Comparison of ENCODE assay signal across 24 cellular contexts in genomic region chr4:73985528-73985852, GRCh38. TPM values are rescaled to one million over a fixed set of nuclear protein-coding genes. Genes with fewer than 3 reads are reported as not detected.
DNase-seq lines count a peak whose midpoint lies in the region; ATAC-seq, FAIRE-seq and TF ChIP-seq lines count a peak whose summit lies in the region.
"Had no signal": no experiment of that assay in that cellular context is flagged by ENCODE, and none has a peak within 500 bp of the region (broad histone marks: within the 10 kb centered on the region; RNA-seq: fewer than 3 reads in every experiment).

No MANE protein-coding gene starts in this region.

- peaks cover 5% of the 10 kb centered on the region; the same call in 1 of the 2 replicates for H3K4me1 ChIP-seq in H9 (ENCODE audit: insufficient read depth, low read length)
- H3K4me1 ChIP-seq in endothelial cell of umbilical vein (ENCODE audit: control insufficient read depth, extremely low read depth, insufficient read depth, low read length): no peaks in the 10 kb centered on the region

- no peak overlapping the region for H3K4ac ChIP-seq in H9 (ENCODE audit: low read depth, low read length)

- H3K4me2 ChIP-seq in H9 (ENCODE audit: insufficient read depth, insufficient read length, low read length) (no peak overlapping the region), endothelial cell of umbilical vein (ENCODE audit: insufficient read depth, low read length) (no peak overlapping the region)

- ATAC-seq in HG02938 (IDR thresholded peaks at IDR 0.05; ENCODE audit: unreplicated experiment) (no peak), HG03521 (IDR thresholded peaks at IDR 0.05; ENCODE audit: unreplicated experiment) (no peak)

- H3K36me3 ChIP-seq in endothelial cell of umbilical vein (ENCODE audit: control insufficient read depth in 2 of 2, extremely low read depth in 1 of 2, insufficient read depth in 2 of 2, low read length in 2 of 2): no peaks in the 10 kb centered on the region
- H3K36me3 ChIP-seq: HAP-1 had no signal

- dilution Hi-C loops in endothelial cell of umbilical vein (cut with MboI; ENCODE audit: extremely low pct_ligation_motif_present, low sequenced_read_pairs): no loop called here

- no peak for FAIRE-seq in endothelial cell of umbilical vein (lab: Jason Lieb, UNC)

- H4K20me1 ChIP-seq in H9 (ENCODE audit: control insufficient read depth, insufficient read depth, insufficient read length): no peaks in the 10 kb centered on the region
- H4K20me1 ChIP-seq in endothelial cell of umbilical vein (replicated peaks; ENCODE audit: control insufficient read depth, extremely low read depth, insufficient read depth, low read length): no peaks in the 10 kb centered on the region

- TF ChIP-seq POLR2A in endothelial cell of umbilical vein (IDR thresholded peaks at IDR 0.05; ENCODE audit: low read depth, low read length): no peak

- no peaks in the 10 kb centered on the region for H3K9me1 ChIP-seq in endothelial cell of umbilical vein (replicated peaks; ENCODE audit: control insufficient read depth, extremely low read depth, insufficient read depth, low read length)

- intact Hi-C loops in endothelial cell of umbilical vein (cut with micrococcal nuclease): no loop called here

- H2BK120ac ChIP-seq in H9 (ENCODE audit: low read depth, low read length, poor library complexity, severe bottlenecking): no peak overlapping the region

- H3K14ac ChIP-seq in H9 (ENCODE audit: insufficient read depth, low read length): no peak overlapping the region

- no peak overlapping the region for H2BK20ac ChIP-seq in H9 (ENCODE audit: low read depth, low read length, poor library complexity, severe bottlenecking)

- no peak overlapping the region for H4K8ac ChIP-seq in H9 (replicated peaks; ENCODE audit: insufficient read length, low read depth, low read length)

- H3K27ac ChIP-seq in H9 (ENCODE audit: insufficient read length, low read depth, low read length) (peak overlapping the region; percentile 91), endothelial cell of umbilical vein (ENCODE audit: insufficient read depth, low read depth, low read length) (no peak overlapping the region)
- H3K27ac ChIP-seq: C4-2B, RWPE1 had no signal

- H4K91ac ChIP-seq in H9 (ENCODE audit: insufficient read length, low read depth, low read length): no peak overlapping the region

- H3K23ac ChIP-seq in H9 (ENCODE audit: insufficient read length, low read depth, low read length): no peak overlapping the region

- H3K4me3 Mint-ChIP-seq in H9: no peak overlapping the region
- H3K4me3 Mint-ChIP-seq: CD8-positive, alpha-beta memory T cell had no signal

- no peak overlapping the region for H3K56ac ChIP-seq in H9 (ENCODE audit: insufficient read length, low read depth, low read length)

- CTCF ChIA-PET in endothelial cell of umbilical vein (lab: Charles Lee): no interaction called here

- H3K27ac Mint-ChIP-seq in H9: peak overlapping the region in 2 of 3 experiments; percentile 92 to 98; a peak in 4 of 7 replicates
- H3K27ac Mint-ChIP-seq: CD8-positive, alpha-beta memory T cell had no signal

- peaks cover 0 to 21% (median 14%) of the 10 kb centered on the region in 3 experiments; a peak in 5 of 7 replicates for H3K36me3 Mint-ChIP-seq in H9 (ENCODE audit: insufficient read depth in 1 of 3, low read depth in 3 of 3)
- H3K36me3 Mint-ChIP-seq: CD8-positive, alpha-beta memory T cell had no signal

- no peaks in the 10 kb centered on the region for H3K79me2 ChIP-seq in H9 (ENCODE audit: insufficient read depth, low read length)
- no peaks in the 10 kb centered on the region for H3K79me2 ChIP-seq in endothelial cell of umbilical vein (ENCODE audit: control insufficient read depth, insufficient read depth, low read length)

- H3K79me1 ChIP-seq in H9 (ENCODE audit: insufficient read depth, low read depth, low read length, poor library complexity, severe bottlenecking): no peaks in the 10 kb centered on the region

- H2BK5ac ChIP-seq in H9 (ENCODE audit: insufficient read length, low read length): peak overlapping the region; percentile 32

- no CpG with 5 or more reads among the region's 1 CpG for whole genome bisulfite sequencing in H9 (ENCODE audit: extremely low coverage, insufficient read length, low lambda C conversion rate)

- peaks cover 52 to 71% of the 10 kb centered on the region in 2 experiments for H3K4me1 Mint-ChIP-seq in H9
- H3K4me1 Mint-ChIP-seq: CD8-positive, alpha-beta memory T cell had no signal

- no peaks in the 10 kb centered on the region for H3K27me3 Mint-ChIP-seq in H9 (ENCODE audit: low read depth)

- TF ChIP-seq CTCF in H9 (conservative IDR thresholded peaks at IDR 0.05): no peak
- no peak for TF ChIP-seq CTCF in endothelial cell of umbilical vein (IDR thresholded peaks at IDR 0.05; ENCODE audit: extremely low read depth in 1 of 2, insufficient read depth in 1 of 2, low read depth in 1 of 2, low read length in 2 of 2)

- H3K27me3 ChIP-seq in H9 (ENCODE audit: insufficient read depth, low read length): no peaks in the 10 kb centered on the region
- no peaks in the 10 kb centered on the region for H3K27me3 ChIP-seq in endothelial cell of umbilical vein (ENCODE audit: control insufficient read depth in 2 of 2, insufficient read depth in 2 of 2, low read length in 2 of 2)

- no peak overlapping the region for H3K18ac ChIP-seq in H9 (ENCODE audit: insufficient read length, low read depth, low read length)

- H2AK5ac ChIP-seq in H9 (ENCODE audit: insufficient read length, low read length): no peak overlapping the region

- H3K4me3 ChIP-seq in endothelial cell of umbilical vein (replicated peaks in 1 of 3; ENCODE audit: insufficient read depth in 1 of 3, low read depth in 1 of 3, low read length in 3 of 3): no peak overlapping the region
- H3K4me3 ChIP-seq: HAP-1 had no signal

- no peaks in the 10 kb centered on the region for H3K9me3 ChIP-seq in H9 (ENCODE audit: control insufficient read depth, low read depth, low read length)
- H3K9me3 ChIP-seq in endothelial cell of umbilical vein (replicated peaks; ENCODE audit: control insufficient read depth, insufficient read depth, low read length): no peaks in the 10 kb centered on the region
- H3K9me3 ChIP-seq: HAP-1 had no signal

- peaks cover 0 to 7% of the 10 kb centered on the region in 2 experiments; a peak in 3 of 5 replicates for H3K9me3 Mint-ChIP-seq in H9
- H3K9me3 Mint-ChIP-seq: CD8-positive, alpha-beta memory T cell had no signal

- POLR2A ChIA-PET in endothelial cell of umbilical vein (lab: Charles Lee): no interaction called here

- H2AFZ ChIP-seq in H9 (ENCODE audit: low read length) (no peak overlapping the region), endothelial cell of umbilical vein (ENCODE audit: low read depth, low read length) (peak overlapping the region; percentile 18)

- H2BK12ac ChIP-seq in H9 (ENCODE audit: insufficient read length, low read depth, low read length): no peak overlapping the region

- no peak overlapping the region for H4K5ac ChIP-seq in H9 (ENCODE audit: insufficient read length, low read depth, low read length)

- DNase-seq in NCI-H748 (lab: John Stamatoyannopoulos, UW; ENCODE audit: unreplicated experiment) (peak; percentile 26), NCI-H748 treated with DMSO at 0.1 percent for 48 hours (lab: John Stamatoyannopoulos, UW) (no peak), H9 (no peak), NCI-H2107 treated with DMSO at 0.1 percent for 48 hours (lab: John Stamatoyannopoulos, UW; ENCODE audit: unreplicated experiment) (peak; percentile 23), endothelial cell of umbilical vein (ENCODE audit: low read depth, low spot score) (no peak), SKM-1 treated with dmso at 0.1 percent for 144 hours (lab: John Stamatoyannopoulos, UW; ENCODE audit: unreplicated experiment) (no peak)
- DNase-seq: Calu3; CD8-positive, alpha-beta memory T cell; EL; Kasumi-1; NCI-H1436 treated with DMSO at 0.1 percent for 48 hours; NCI-H1930; NCI-H446; NCI-H526; NK-92 treated with Interleukin-12 subunit alpha and Interleukin-12 subunit beta, amount 100 ng/mL, for 24 hours had no signal

- no peaks in the 10 kb centered on the region for H3K23me2 ChIP-seq in H9 (ENCODE audit: insufficient read length, low read depth, low read length, poor library complexity, severe bottlenecking)

- no TSS peak for BruUV-seq in endothelial cell of umbilical vein (replicated peaks; lab: Mats Ljungman, UMichigan)

- no peak overlapping the region for H2BK15ac ChIP-seq in H9 (ENCODE audit: low read depth, low read length)

- no peak overlapping the region for H3T11ph ChIP-seq in H9 (ENCODE audit: low read length)

- H3K9ac ChIP-seq in H9 (ENCODE audit: extremely low read depth, insufficient read length, low read length) (no peak overlapping the region), endothelial cell of umbilical vein (replicated peaks; ENCODE audit: extremely low read depth, insufficient read depth, low read length) (no peak overlapping the region)

RNA-seq across cellular contexts. Expression of gene PPBP, which starts 2.5 kb away (rescaled TPM):
- 0.33 TPM in 1 of 2 replicates, not detected in the other for total RNA-seq in H9 (2021)
- total RNA-seq in endothelial cell of umbilical vein: not detected in 2 replicates
- polyA plus RNA-seq in endothelial cell of umbilical vein: not detected in 2 replicates
- polyA plus RNA-seq in endothelial cell of umbilical vein (2011; cell fraction: cytosol; rRNA removed): not detected in 2 replicates
- not detected in 2 replicates for polyA plus RNA-seq in endothelial cell of umbilical vein (2011; cell fraction: nucleus; rRNA removed)
- not detected in 2 replicates for polyA plus RNA-seq in endothelial cell of umbilical vein (2012)
- not detected in 2 replicates for polyA minus RNA-seq in endothelial cell of umbilical vein
- not detected for polyA minus RNA-seq in endothelial cell of umbilical vein (2011; cell fraction: cytosol; rRNA and poly(A)+ RNA removed)
- not detected in 2 replicates for polyA minus RNA-seq in endothelial cell of umbilical vein (2011; cell fraction: nucleus; rRNA and poly(A)+ RNA removed)
- total RNA-seq: A172; Calu3; CD8-positive, alpha-beta memory T cell; HT1080; MCF 10A; T-helper 1 cell treated with Interleukin-12 subunit alpha and Interleukin-12 subunit beta and Interleukin-4 antibody, amounts not matched to agents 30 ng/mL and 1 ng/mL, for 36 hours had no signal
- polyA plus RNA-seq: CD8-positive, alpha-beta memory T cell had no signal

RNA-seq across cellular contexts. Expression of gene PF4, which starts 3.7 kb away (rescaled TPM):
- total RNA-seq in H9 (2021) (2.3 and 3.6 TPM in 2 replicates), endothelial cell of umbilical vein (not detected in 2 replicates)
- not detected in 2 replicates for polyA plus RNA-seq in endothelial cell of umbilical vein
- polyA plus RNA-seq in endothelial cell of umbilical vein (2011; cell fraction: cytosol; rRNA removed): not detected in 2 replicates
- polyA plus RNA-seq in endothelial cell of umbilical vein (2011; cell fraction: nucleus; rRNA removed): not detected in 2 replicates
- polyA plus RNA-seq in endothelial cell of umbilical vein (2012): not detected in 2 replicates
- not detected in 2 replicates for polyA minus RNA-seq in endothelial cell of umbilical vein
- polyA minus RNA-seq in endothelial cell of umbilical vein (2011; cell fraction: cytosol; rRNA and poly(A)+ RNA removed): not detected
- not detected in 2 replicates for polyA minus RNA-seq in endothelial cell of umbilical vein (2011; cell fraction: nucleus; rRNA and poly(A)+ RNA removed)
- total RNA-seq: A172; CD8-positive, alpha-beta memory T cell; HT1080; MCF 10A; T-helper 1 cell treated with Interleukin-12 subunit alpha and Interleukin-12 subunit beta and Interleukin-4 antibody, amounts not matched to agents 30 ng/mL and 1 ng/mL, for 36 hours had no signal
- polyA plus RNA-seq: CD8-positive, alpha-beta memory T cell had no signal

RNA-seq across cellular contexts. Expression of gene CXCL5, which starts 13.0 kb away (rescaled TPM):
- total RNA-seq in H9 (2021) (9.2 and 10.8 TPM in 2 replicates), endothelial cell of umbilical vein (0.21 and 0.33 TPM in 2 replicates)
- 0.25 and 0.40 TPM in 2 replicates for polyA plus RNA-seq in endothelial cell of umbilical vein
- 0.27 and 0.31 TPM in 2 replicates for polyA plus RNA-seq in endothelial cell of umbilical vein (2011; cell fraction: cytosol; rRNA removed)
- 0.20 and 0.24 TPM in 2 replicates for polyA plus RNA-seq in endothelial cell of umbilical vein (2011; cell fraction: nucleus; rRNA removed)
- 0.38 and 0.54 TPM in 2 replicates for polyA plus RNA-seq in endothelial cell of umbilical vein (2012)
- 0.15 and 0.27 TPM in 2 replicates for polyA minus RNA-seq in endothelial cell of umbilical vein
- not detected for polyA minus RNA-seq in endothelial cell of umbilical vein (2011; cell fraction: cytosol; rRNA and poly(A)+ RNA removed)
- 0.14 TPM in 1 of 2 replicates, not detected in the other for polyA minus RNA-seq in endothelial cell of umbilical vein (2011; cell fraction: nucleus; rRNA and poly(A)+ RNA removed)
- total RNA-seq: A172; CD8-positive, alpha-beta memory T cell; T-helper 1 cell treated with Interleukin-12 subunit alpha and Interleukin-12 subunit beta and Interleukin-4 antibody, amounts not matched to agents 30 ng/mL and 1 ng/mL, for 36 hours had no signal
- polyA plus RNA-seq: CD8-positive, alpha-beta memory T cell had no signal

RNA-seq across cellular contexts. Expression of gene CXCL3, which starts 53.0 kb away (rescaled TPM):
- total RNA-seq in H9 (2021) (3.7 and 4.4 TPM in 2 replicates), endothelial cell of umbilical vein (1.3 and 1.4 TPM in 2 replicates)
- 1.1 TPM in 2 replicates for polyA plus RNA-seq in endothelial cell of umbilical vein
- 1.5 and 2.7 TPM in 2 replicates for polyA plus RNA-seq in endothelial cell of umbilical vein (2011; cell fraction: cytosol; rRNA removed)
- polyA plus RNA-seq in endothelial cell of umbilical vein (2011; cell fraction: nucleus; rRNA removed): 4.0 and 4.1 TPM in 2 replicates
- polyA plus RNA-seq in endothelial cell of umbilical vein (2012): 1.6 and 2.1 TPM in 2 replicates
- not detected in 2 replicates for polyA minus RNA-seq in endothelial cell of umbilical vein
- polyA minus RNA-seq in endothelial cell of umbilical vein (2011; cell fraction: cytosol; rRNA and poly(A)+ RNA removed): 8.4 TPM
- 2.0 and 2.7 TPM in 2 replicates for polyA minus RNA-seq in endothelial cell of umbilical vein (2011; cell fraction: nucleus; rRNA and poly(A)+ RNA removed)
- total RNA-seq: A172; CD8-positive, alpha-beta memory T cell had no signal
- polyA plus RNA-seq: CD8-positive, alpha-beta memory T cell had no signal

Comparison
In these comparisons a context has a peak if more than half of its experiments do, and no peak if none do; other contexts are left out.
1. DNase-seq: peak in NCI-H748 (single experiment) and NCI-H2107 treated with DMSO at 0.1 percent for 48 hours (single experiment); none in NCI-H748 treated with DMSO at 0.1 percent for 48 hours (single experiment), H9 (single experiment), endothelial cell of umbilical vein (single experiment) and SKM-1 treated with dmso at 0.1 percent for 144 hours (single experiment).